Comparison of ENCODE assay signal across 8 cellular contexts in genomic region chr11:122656631-122657101, GRCh38. TPM values are rescaled to one million over a fixed set of nuclear protein-coding genes. Genes with fewer than 3 reads are reported as not detected.
A peak's percentile ranks its signal among the peaks of the same experiment; 100 is the strongest.
DNase-seq lines count a peak whose midpoint lies in the region; ATAC-seq and TF ChIP-seq lines count a peak whose summit lies in the region.

No MANE protein-coding gene starts in this region.

- H3K27me3 ChIP-seq in body of pancreas (no peaks in the 10 kb centered on the region), skeletal muscle tissue (ENCODE audit: control insufficient read depth in 3 of 3, insufficient read depth in 3 of 3, low read length in 3 of 3) (peaks cover 0 to 10% (median 9%) of the 10 kb centered on the region in 3 donors)

- peaks cover 13% of the 10 kb centered on the region for H3K4me1 ChIP-seq in body of pancreas
- H3K4me1 ChIP-seq in skeletal muscle tissue (ENCODE audit: control insufficient read depth in 3 of 3, insufficient read depth in 3 of 3, low read length in 3 of 3) = peaks cover 21 to 26% (median 23%) of the 10 kb centered on the region in 3 donors

- TF ChIP-seq CTCF in body of pancreas (IDR thresholded peaks at IDR 0.05) = peak in 1 of 7 experiments; percentile 8

- DNase-seq in NCI-H345 (lab: John Stamatoyannopoulos, UW) (peak; percentile 38), NCI-H345 treated with DMSO at 0.1 percent for 48 hours (lab: John Stamatoyannopoulos, UW; ENCODE audit: unreplicated experiment) (no peak), SK-N-MC (ENCODE audit: low read depth, low spot score) (no peak), body of pancreas (peak; percentile 30 to 44 (median 38)), iPS-NIHi11 (ENCODE audit: low spot score) (peak; percentile 64), NCI-H748 treated with DMSO at 0.1 percent for 48 hours (lab: John Stamatoyannopoulos, UW) (no peak)

- WGBS in body of pancreas, 2 donors = 0 to 1% methylated on average over 8 to 25 of the region's 25 CpGs

- ATAC-seq in body of pancreas = peak; percentile 15
- ATAC-seq in HG02763 (IDR thresholded peaks at IDR 0.05; ENCODE audit: unreplicated experiment) = no peak

- H3K9me3 ChIP-seq in SK-N-MC (ENCODE audit: low read depth, low read length) (no peaks in the 10 kb centered on the region), body of pancreas (no peaks in the 10 kb centered on the region), skeletal muscle tissue (ENCODE audit: control insufficient read depth in 3 of 3, low read length in 3 of 3) (no peaks in the 10 kb centered on the region)

- H3K36me3 ChIP-seq in SK-N-MC (ENCODE audit: insufficient read depth, low read length) (no peaks in the 10 kb centered on the region), body of pancreas (replicated peaks in 1 of 2; ENCODE audit: insufficient read depth in 1 of 2, low read depth in 2 of 2) (no peaks in the 10 kb centered on the region), skeletal muscle tissue (ENCODE audit: control insufficient read depth in 3 of 3, insufficient read depth in 3 of 3, low read length in 3 of 3) (no peaks in the 10 kb centered on the region)

- H3K4me3 ChIP-seq in SK-N-MC (peak overlapping the region; percentile 77), body of pancreas (peak overlapping the region in 1 of 2 donors; percentile 65), skeletal muscle tissue (ENCODE audit: low read length in 3 of 3) (peak overlapping the region; percentile 76 to 80 (median 79))

- H3K27ac ChIP-seq in SK-N-MC = no peak overlapping the region
- H3K27ac ChIP-seq in body of pancreas = peak overlapping the region; percentile 55 to 90 (median 80)
- H3K27ac ChIP-seq in skeletal muscle tissue (ENCODE audit: low read depth, low read length) = no peak overlapping the region

- intact Hi-C loops in body of pancreas (cut with DNase I) = no loop called here

- H3K9ac ChIP-seq in SK-N-MC (ENCODE audit: insufficient read length) (no peak overlapping the region), skeletal muscle tissue (ENCODE audit: low read depth in 1 of 3, low read length in 3 of 3) (peak overlapping the region; percentile 43 to 81 (median 59))

- peak in 1 of 3 donors; percentile 13 for TF ChIP-seq POLR2A in body of pancreas (IDR thresholded peaks at IDR 0.05)

RNA-seq across cellular contexts. Expression of gene UBASH3B, which starts 1.1 kb away (rescaled TPM):
- total RNA-seq in body of pancreas (10 to 100 TPM in 1 of 2 donors, under 1 TPM in 1; 0.78 to 12.9 TPM), skeletal muscle tissue (4.2 TPM)

Comparison
In these comparisons a context has a peak if more than half of its experiments do, and no peak if none do; other contexts are left out.
1. DNase-seq: peak in NCI-H345 (single experiment), body of pancreas (4 of 4) and iPS-NIHi11 (single experiment); none in NCI-H345 treated with DMSO at 0.1 percent for 48 hours (single experiment), SK-N-MC (single experiment) and NCI-H748 treated with DMSO at 0.1 percent for 48 hours (single experiment).
2. H3K27ac ChIP-seq: peak in body of pancreas (4 of 4); none in SK-N-MC (single experiment) and skeletal muscle tissue (single experiment).